In genomic region chr1:32215629-32216505, GRCh38 we compare ENCODE assay signal across 8 cellular contexts. TPM values are rescaled to one million over a fixed set of nuclear protein-coding genes. Genes with fewer than 3 reads are reported as not detected.
DNase-seq lines count a peak whose midpoint lies in the region; ATAC-seq and TF ChIP-seq lines count a peak whose summit lies in the region.

No MANE protein-coding gene starts in this region.

- H3K36me3 ChIP-seq in Loucy (ENCODE audit: insufficient read depth, low read length), result no peaks in the 10 kb centered on the region

- H3K27me3 ChIP-seq in Loucy (ENCODE audit: insufficient read depth, low read length, poor library complexity, severe bottlenecking), result no peaks in the 10 kb centered on the region

- H2AFZ ChIP-seq in Loucy (ENCODE audit: low read length), result no peak overlapping the region

- H3K9me2 ChIP-seq in Loucy (replicated peaks; ENCODE audit: low read depth, low read length), result no peaks in the 10 kb centered on the region

- TF ChIP-seq CTCF in Loucy (conservative IDR thresholded peaks at IDR 0.05; ENCODE audit: low read length), result peak; percentile 95

- no peak overlapping the region for H3K4me3 ChIP-seq in Loucy (ENCODE audit: low read length, poor library complexity, severe bottlenecking)

- no peak for ATAC-seq in HG03457 (IDR thresholded peaks at IDR 0.05; ENCODE audit: unreplicated experiment)

- H3K9ac ChIP-seq in Loucy (ENCODE audit: low read depth, low read length, poor library complexity, severe bottlenecking), result no peak overlapping the region

- no peaks in the 10 kb centered on the region for H4K20me1 ChIP-seq in Loucy (ENCODE audit: insufficient read depth, low read length, poor library complexity, severe bottlenecking)

- H3K9me3 ChIP-seq in Loucy (ENCODE audit: insufficient read depth, low read depth, low read length), result no peaks in the 10 kb centered on the region

- no peaks in the 10 kb centered on the region for H3K79me2 ChIP-seq in Loucy (ENCODE audit: insufficient read depth, low read length)

- DNase-seq in GDM1 (lab: John Stamatoyannopoulos, UW) (peak; percentile 54), SK-MEL-5 (ENCODE audit: low read depth, low spot score) (peak; percentile 80), globus pallidus (ENCODE audit: low spot score) (peak; percentile 54), pons (ENCODE audit: low spot score) (peak; percentile 74), GOT3 (lab: John Stamatoyannopoulos, UW) (no peak)
- peak; percentile 66 for DNase-seq in activated naive CD4-positive, alpha-beta T cell treated with anti-CD3 and anti-CD28 coated beads, Interleukin-2, amount 50 U/mL, for 16 hours

- no peak overlapping the region for H3K4me2 ChIP-seq in Loucy (ENCODE audit: low read depth, low read length, poor library complexity, severe bottlenecking)

- in situ Hi-C loops in SK-MEL-5 (cut with HindIII; ENCODE audit: low pct_unique_long_range_greater_than_20kb, low sequenced_read_pairs), result no loop called here

- H3F3A ChIP-seq in Loucy (ENCODE audit: low read depth), result no peaks in the 10 kb centered on the region

- H3K4me1 ChIP-seq in Loucy (ENCODE audit: insufficient read depth, low read length, poor library complexity, severe bottlenecking), result peaks cover under 1% of the 10 kb centered on the region

RNA-seq across cellular contexts. Expression of gene TMEM234, which starts 6.3 kb away (rescaled TPM):
- total RNA-seq in SK-MEL-5 (2014; rRNA removed; shearing (Covaris generic)), result 9.6 and 12.5 TPM in 2 replicates
- polyA plus RNA-seq in SK-MEL-5 (2015; cell fraction: cytosol; rRNA removed), result 7.6 and 8.8 TPM in 2 replicates
- 49.5 and 50.4 TPM in 2 replicates for polyA plus RNA-seq in SK-MEL-5 (2015; cell fraction: nucleus; rRNA removed)

RNA-seq across cellular contexts. Expression of gene EIF3I, which starts 6.3 kb away (rescaled TPM):
- 554 and 565 TPM in 2 replicates for total RNA-seq in SK-MEL-5 (2014; rRNA removed; shearing (Covaris generic))
- 470 and 485 TPM in 2 replicates for polyA plus RNA-seq in SK-MEL-5 (2015; cell fraction: cytosol; rRNA removed)
- polyA plus RNA-seq in SK-MEL-5 (2015; cell fraction: nucleus; rRNA removed), result 68.8 and 77.5 TPM in 2 replicates

RNA-seq across cellular contexts. Expression of gene DCDC2B, which starts 7.0 kb away (rescaled TPM):
- total RNA-seq in SK-MEL-5 (2014; rRNA removed; shearing (Covaris generic)), result not detected in 2 replicates
- polyA plus RNA-seq in SK-MEL-5 (2015; cell fraction: cytosol; rRNA removed), result not detected in 2 replicates
- polyA plus RNA-seq in SK-MEL-5 (2015; cell fraction: nucleus; rRNA removed), result not detected in 2 replicates

RNA-seq across cellular contexts. Expression of gene IQCC, which starts 10.4 kb away (rescaled TPM):
- 2.5 and 3.1 TPM in 2 replicates for total RNA-seq in SK-MEL-5 (2014; rRNA removed; shearing (Covaris generic))
- 3.6 and 3.9 TPM in 2 replicates for polyA plus RNA-seq in SK-MEL-5 (2015; cell fraction: cytosol; rRNA removed)
- 5.1 and 5.6 TPM in 2 replicates for polyA plus RNA-seq in SK-MEL-5 (2015; cell fraction: nucleus; rRNA removed)

RNA-seq across cellular contexts. Expression of gene CCDC28B, which starts 15.5 kb away (rescaled TPM):
- 8.6 and 12.2 TPM in 2 replicates for total RNA-seq in SK-MEL-5 (2014; rRNA removed; shearing (Covaris generic))
- polyA plus RNA-seq in SK-MEL-5 (2015; cell fraction: cytosol; rRNA removed), result 6.0 and 6.5 TPM in 2 replicates
- 1.7 and 8.2 TPM in 2 replicates for polyA plus RNA-seq in SK-MEL-5 (2015; cell fraction: nucleus; rRNA removed)
